15 cellular contexts compared by ENCODE assay signal in genomic region chr3:188888321-188889056, GRCh38.
DNase-seq lines count a peak whose midpoint lies in the region; ATAC-seq and TF ChIP-seq lines count a peak whose summit lies in the region.
"Had no signal": no experiment of that assay in that cellular context is flagged by ENCODE, and none has a peak within 500 bp of the region (broad histone marks: within the 10 kb centered on the region; RNA-seq: fewer than 3 reads in every experiment).

No MANE protein-coding gene starts in this region.

- H3K9me3 ChIP-seq in right atrium auricular region: no peaks in the 10 kb centered on the region
- no peaks in the 10 kb centered on the region for H3K9me3 ChIP-seq in skeletal muscle tissue (ENCODE audit: control insufficient read depth in 3 of 3, low read length in 3 of 3)
- H3K9me3 ChIP-seq in body of pancreas: no peaks in the 10 kb centered on the region
- H3K9me3 ChIP-seq in sigmoid colon: no peaks in the 10 kb centered on the region
- H3K9me3 ChIP-seq: Peyer's patch had no signal

- 91 to 95% methylated on average over 14 of the region's 14 CpGs for WGBS in body of pancreas, 2 donors
- 93 to 94% methylated on average over 14 of the region's 14 CpGs for WGBS in sigmoid colon, 2 donors

- peak overlapping the region; percentile 4 to 72 (median 58) for H3K9ac ChIP-seq in skeletal muscle tissue (ENCODE audit: low read depth in 1 of 3, low read length in 3 of 3)

- H3K4me3 ChIP-seq in right atrium auricular region (no peak overlapping the region), skeletal muscle tissue (ENCODE audit: low read length in 3 of 3) (peak overlapping the region; percentile 13 to 41 (median 20)), body of pancreas (no peak overlapping the region), sigmoid colon (no peak overlapping the region)
- H3K4me3 ChIP-seq: Peyer's patch had no signal

- intact Hi-C loops in Right ventricle myocardium inferior (cut with DNase I): loop anchor here (2.0 to 5.0 kb wide), 2 partner anchors 59 to 1148 kb away; no protein-coding TSS in a partner anchor
- intact Hi-C loops in cardiac septum (cut with DNase I): no loop called here
- intact Hi-C loops in body of pancreas (cut with DNase I): no loop called here
- intact Hi-C loops in sigmoid colon (cut with DNase I): no loop called here

- TF ChIP-seq POLR2A in body of pancreas (IDR thresholded peaks at IDR 0.05) (no peak), sigmoid colon (IDR thresholded peaks at IDR 0.05) (no peak)

- H3K4me1 ChIP-seq in right atrium auricular region: peaks cover 0 to 17% of the 10 kb centered on the region in 2 donors
- H3K4me1 ChIP-seq in skeletal muscle tissue (ENCODE audit: control insufficient read depth in 3 of 3, insufficient read depth in 3 of 3, low read length in 3 of 3): peaks cover 15 to 24% (median 20%) of the 10 kb centered on the region in 3 donors
- H3K4me1 ChIP-seq in body of pancreas: no peaks in the 10 kb centered on the region
- peaks cover 0 to 27% (median 1%) of the 10 kb centered on the region in 4 donors for H3K4me1 ChIP-seq in sigmoid colon
- H3K4me1 ChIP-seq: Peyer's patch had no signal

- no peak for DNase-seq in Right ventricle myocardium inferior (ENCODE audit: missing footprints)
- DNase-seq in cardiac septum (ENCODE audit: low spot score): no peak
- no peak for DNase-seq in right atrium auricular region (ENCODE audit: low spot score)
- DNase-seq in NCI-H524 treated with DMSO at 0.1 percent for 48 hours (lab: John Stamatoyannopoulos, UW): no peak
- no peak for DNase-seq in body of pancreas
- no peak for DNase-seq in sigmoid colon
- DNase-seq in activated CD4-positive, alpha-beta T cell treated with anti-CD3 and anti-CD28 coated beads, Interleukin-2, amount 50 U/mL, for 4 hours: no peak
- DNase-seq: 8988T; CD8-positive, alpha-beta T cell; NCI-H1436; NCI-H2081 treated with DMSO at 0.1 percent for 48 hours; NCI-H510A treated with DMSO at 0.1 percent for 48 hours; Peyer's patch; SHP77 had no signal

- TF ChIP-seq EP300 in sigmoid colon (IDR thresholded peaks at IDR 0.05): no peak

- peak overlapping the region; percentile 64 to 82 for H3K27ac ChIP-seq in right atrium auricular region
- peak overlapping the region; percentile 71 for H3K27ac ChIP-seq in skeletal muscle tissue (ENCODE audit: low read depth, low read length)
- H3K27ac ChIP-seq in body of pancreas: no peak overlapping the region
- H3K27ac ChIP-seq in sigmoid colon: peak overlapping the region in 2 of 4 donors; percentile 22 to 32
- H3K27ac ChIP-seq: Peyer's patch had no signal

- TF ChIP-seq CTCF in right atrium auricular region (IDR thresholded peaks at IDR 0.05) (no peak), body of pancreas (IDR thresholded peaks at IDR 0.05) (no peak), sigmoid colon (IDR thresholded peaks at IDR 0.05) (no peak)

- no peaks in the 10 kb centered on the region for H3K36me3 ChIP-seq in right atrium auricular region
- peaks cover 0 to 3% (median 0%) of the 10 kb centered on the region in 3 donors for H3K36me3 ChIP-seq in skeletal muscle tissue (ENCODE audit: control insufficient read depth in 3 of 3, insufficient read depth in 3 of 3, low read length in 3 of 3)
- no peaks in the 10 kb centered on the region for H3K36me3 ChIP-seq in body of pancreas (replicated peaks in 1 of 2; ENCODE audit: insufficient read depth in 1 of 2, low read depth in 2 of 2)
- peaks cover 0 to 33% (median 8%) of the 10 kb centered on the region in 4 donors for H3K36me3 ChIP-seq in sigmoid colon
- H3K36me3 ChIP-seq: Peyer's patch had no signal

- ATAC-seq in Right ventricle myocardium inferior (peak; percentile 38), body of pancreas (no peak)
- ATAC-seq: CD8-positive, alpha-beta T cell had no signal

- H3K27me3 ChIP-seq in right atrium auricular region (no peaks in the 10 kb centered on the region), skeletal muscle tissue (ENCODE audit: control insufficient read depth in 3 of 3, insufficient read depth in 3 of 3, low read length in 3 of 3) (no peaks in the 10 kb centered on the region), body of pancreas (no peaks in the 10 kb centered on the region), sigmoid colon (no peaks in the 10 kb centered on the region)
- H3K27me3 ChIP-seq: Peyer's patch had no signal

Comparison
In these comparisons a context has a peak if more than half of its experiments do, and no peak if none do; other contexts are left out.
1. H3K27ac ChIP-seq: peak in right atrium auricular region (2 of 2) and skeletal muscle tissue (single experiment); none in body of pancreas (0 of 4).
2. H3K4me3 ChIP-seq: peak in skeletal muscle tissue (3 of 3); none in right atrium auricular region (0 of 2), body of pancreas (0 of 2) and sigmoid colon (0 of 4).